Comparison of ENCODE assay signal across 9 cellular contexts in genomic region chr17:32822996-32823395, GRCh38. TPM values are rescaled to one million over a fixed set of nuclear protein-coding genes. Genes with fewer than 3 reads are reported as not detected.
A peak's percentile ranks its signal among the peaks of the same experiment; 100 is the strongest.
DNase-seq lines count a peak whose midpoint lies in the region; ATAC-seq and TF ChIP-seq lines count a peak whose summit lies in the region.
"Had no signal": no experiment of that assay in that cellular context is flagged by ENCODE, and none has a peak within 500 bp of the region (broad histone marks: within the 10 kb centered on the region; RNA-seq: fewer than 3 reads in every experiment).

No MANE protein-coding gene starts in this region.

- H3K36me3 ChIP-seq in duodenal mucosa (ENCODE audit: control insufficient read depth in 1 of 2, insufficient read depth in 2 of 2, low read length in 2 of 2) (no peaks in the 10 kb centered on the region), lung (ENCODE audit: control insufficient read depth in 2 of 2, insufficient read depth in 2 of 2, low read length in 2 of 2) (no peaks in the 10 kb centered on the region), aorta (ENCODE audit: control insufficient read depth in 1 of 2, insufficient read depth in 2 of 2, low read length in 1 of 2) (no peaks in the 10 kb centered on the region)

- H3K4me3 ChIP-seq in duodenal mucosa (ENCODE audit: low read depth in 1 of 2, low read length in 2 of 2) (peak overlapping the region; percentile 43 to 44), lung (no peak overlapping the region), aorta (ENCODE audit: low read length in 2 of 2) (peak overlapping the region in 1 of 2 donors; percentile 26)

- H3K9me3 ChIP-seq in duodenal mucosa (ENCODE audit: control insufficient read depth in 1 of 2, low read length in 2 of 2): no peaks in the 10 kb centered on the region
- no peaks in the 10 kb centered on the region for H3K9me3 ChIP-seq in lung (ENCODE audit: control insufficient read depth in 2 of 2, insufficient read depth in 1 of 2, low read length in 1 of 2)
- no peaks in the 10 kb centered on the region for H3K9me3 ChIP-seq in aorta (ENCODE audit: control insufficient read depth, low read length)

- peaks cover 0 to 15% of the 10 kb centered on the region in 2 donors for H3K27me3 Mint-ChIP-seq in natural killer cell treated with Interleukin-12 subunit alpha and Interleukin-12 subunit beta and Interleukin-15 and Interleukin-18, amount 100 ng/mL, for 72 hours
- H3K27me3 Mint-ChIP-seq in natural killer cell (ENCODE audit: low read depth in 2 of 2): peaks cover 2 to 19% of the 10 kb centered on the region in 2 donors

- H3K27me3 ChIP-seq in duodenal mucosa (ENCODE audit: control insufficient read depth in 1 of 2, insufficient read depth in 2 of 2, low read length in 2 of 2) (no peaks in the 10 kb centered on the region), lung (ENCODE audit: control insufficient read depth, insufficient read depth) (no peaks in the 10 kb centered on the region), aorta (ENCODE audit: control insufficient read depth in 1 of 2, insufficient read depth in 2 of 2, low read length in 1 of 2) (no peaks in the 10 kb centered on the region)

- no peaks in the 10 kb centered on the region for H3K9me3 Mint-ChIP-seq in natural killer cell treated with Interleukin-12 subunit alpha and Interleukin-12 subunit beta and Interleukin-15 and Interleukin-18, amount 100 ng/mL, for 72 hours
- H3K9me3 Mint-ChIP-seq in natural killer cell: no peaks in the 10 kb centered on the region

- peak overlapping the region; percentile 13 for H3K4me3 Mint-ChIP-seq in natural killer cell treated with Interleukin-12 subunit alpha and Interleukin-12 subunit beta and Interleukin-15 and Interleukin-18, amount 100 ng/mL, for 72 hours
- no peak overlapping the region for H3K4me3 Mint-ChIP-seq in natural killer cell

- no peak for DNase-seq in natural killer cell treated with Interleukin-12 subunit alpha and Interleukin-12 subunit beta and Interleukin-15 and Interleukin-18, amount 100 ng/mL, for 72 hours (ENCODE audit: low spot score)
- DNase-seq in natural killer cell (no peak), lung (ENCODE audit: low spot score) (no peak), aorta (no peak), HuH-7.5 (ENCODE audit: low spot score) (no peak), NCI-H82 treated with DMSO at 0.1 percent for 48 hours (lab: John Stamatoyannopoulos, UW; ENCODE audit: unreplicated experiment) (no peak)

- H3K36me3 Mint-ChIP-seq in natural killer cell treated with Interleukin-12 subunit alpha and Interleukin-12 subunit beta and Interleukin-15 and Interleukin-18, amount 100 ng/mL, for 72 hours: no peaks in the 10 kb centered on the region
- H3K36me3 Mint-ChIP-seq in natural killer cell: no peaks in the 10 kb centered on the region

- 59 to 67% methylated on average over 2 of the region's 2 CpGs for WGBS in lung, 2 donors
- WGBS in aorta, 2 donors: 32 to 40% methylated on average over 2 of the region's 2 CpGs

- H3K27ac ChIP-seq in duodenal mucosa (ENCODE audit: low read depth, low read length): no peak overlapping the region
- H3K27ac ChIP-seq in lung (ENCODE audit: low read depth in 1 of 2, low read length in 1 of 2): no peak overlapping the region
- H3K27ac ChIP-seq in aorta (ENCODE audit: low read depth in 1 of 2, low read length in 2 of 2): peak overlapping the region; percentile 74 to 88
- H3K27ac ChIP-seq: C4-2B had no signal

- no peak for TF ChIP-seq CTCF in natural killer cell (IDR thresholded peaks at IDR 0.05)
- TF ChIP-seq CTCF in lung (IDR thresholded peaks at IDR 0.05; ENCODE audit: control extremely low read depth, extremely low read depth): no peak

- no peak for ATAC-seq in natural killer cell treated with Interleukin-12 subunit alpha and Interleukin-12 subunit beta and Interleukin-15 and Interleukin-18, amount 100 ng/mL, for 72 hours
- ATAC-seq in natural killer cell (no peak), lung (ENCODE audit: insufficient read depth, low FRiP score) (peak; percentile 34), aorta (ENCODE audit: low FRiP score) (peak; percentile 47), HG02571 (IDR thresholded peaks at IDR 0.05; ENCODE audit: unreplicated experiment) (no peak)

- no peak overlapping the region for H3K27ac Mint-ChIP-seq in natural killer cell treated with Interleukin-12 subunit alpha and Interleukin-12 subunit beta and Interleukin-15 and Interleukin-18, amount 100 ng/mL, for 72 hours
- H3K27ac Mint-ChIP-seq in natural killer cell: no peak overlapping the region

- H3K4me1 ChIP-seq in duodenal mucosa (ENCODE audit: control insufficient read depth in 1 of 2, insufficient read depth in 2 of 2, low read length in 2 of 2): peaks cover 5 to 6% of the 10 kb centered on the region in 2 donors
- H3K4me1 ChIP-seq in lung (ENCODE audit: control insufficient read depth in 2 of 2, insufficient read depth in 2 of 2, low read length in 2 of 2): no peaks in the 10 kb centered on the region
- H3K4me1 ChIP-seq in aorta (ENCODE audit: control insufficient read depth in 1 of 2, insufficient read depth in 2 of 2, low read length in 2 of 2): peaks cover 2 to 7% of the 10 kb centered on the region in 2 donors

- H3K9ac ChIP-seq in duodenal mucosa (ENCODE audit: low read depth in 1 of 2, low read length in 2 of 2): no peak overlapping the region

- intact Hi-C loops in natural killer cell (cut with micrococcal nuclease): no loop called here
- intact Hi-C loops in aorta (cut with DNase I): loop anchor here in 1 of 2 donors (10.0 kb wide), 1 partner anchor 1432 kb away; the partner anchor contains the start of gene CCL2

- H3K4me1 Mint-ChIP-seq in natural killer cell treated with Interleukin-12 subunit alpha and Interleukin-12 subunit beta and Interleukin-15 and Interleukin-18, amount 100 ng/mL, for 72 hours (ENCODE audit: low read depth in 2 of 2): peaks cover 8 to 17% of the 10 kb centered on the region in 2 donors
- H3K4me1 Mint-ChIP-seq in natural killer cell: no peaks in the 10 kb centered on the region

RNA-seq across cellular contexts. Expression of gene MYO1D, which starts 53.9 kb away (rescaled TPM):
- total RNA-seq in natural killer cell treated with Interleukin-12 subunit alpha and Interleukin-12 subunit beta and Interleukin-15 and Interleukin-18, amount 100 ng/mL, for 72 hours: 10 to 100 TPM; 25.7 to 25.8 TPM
- total RNA-seq in natural killer cell (10 to 100 TPM in 2 of 3 donors, 1 to 10 TPM in 1; 6.8 to 20.2 (median 10.5) TPM), lung (10 to 100 TPM; 73.1 to 75.8 TPM), aorta (100 to 1,000 TPM; 222 to 358 TPM)
- polyA plus RNA-seq in lung (10 to 100 TPM; 22.0 to 49.7 TPM), aorta (100 to 1,000 TPM in 1 of 2 donors, 10 to 100 TPM in 1; 62.5 to 106 TPM)

Comparison
In these comparisons a context has a peak if more than half of its experiments do, and no peak if none do; other contexts are left out.
1. ATAC-seq: peak in lung (single experiment) and aorta (single experiment); none in natural killer cell treated with Interleukin-12 subunit alpha and Interleukin-12 subunit beta and Interleukin-15 and Interleukin-18, amount 100 ng/mL, for 72 hours (0 of 2), natural killer cell (0 of 3) and HG02571 (single experiment).
2. H3K27ac ChIP-seq: peak in aorta (2 of 2); none in duodenal mucosa (single experiment) and lung (0 of 2).